12 cellular contexts compared by ENCODE assay signal in genomic region chr7:80858141-80858903, GRCh38.
DNase-seq lines count a peak whose midpoint lies in the region; ATAC-seq and TF ChIP-seq lines count a peak whose summit lies in the region.
"Had no signal": no experiment of that assay in that cellular context is flagged by ENCODE, and none has a peak within 500 bp of the region (broad histone marks: within the 10 kb centered on the region; RNA-seq: fewer than 3 reads in every experiment).

No MANE protein-coding gene starts in this region.

- H3K4me3 Mint-ChIP-seq in HFFc6, result peak overlapping the region; percentile 51
- H3K4me3 Mint-ChIP-seq in naive thymus-derived CD4-positive, alpha-beta T cell, result no peak overlapping the region

- no peak overlapping the region for H3K4ac ChIP-seq in mesenchymal stem cell (ENCODE audit: low read depth in 1 of 2, low read length in 2 of 2)

- POLR2A ChIA-PET in naive thymus-derived CD4-positive, alpha-beta T cell (lab: Charles Lee), result no interaction called here

- H3K27me3 Mint-ChIP-seq in HFFc6 (ENCODE audit: insufficient read depth), result no peaks in the 10 kb centered on the region
- no peaks in the 10 kb centered on the region for H3K27me3 Mint-ChIP-seq in naive thymus-derived CD4-positive, alpha-beta T cell

- no peak overlapping the region for H2BK15ac ChIP-seq in mesenchymal stem cell (ENCODE audit: low read depth, poor library complexity, severe bottlenecking)

- no peak overlapping the region for H3K23ac ChIP-seq in mesenchymal stem cell (ENCODE audit: low read length in 2 of 2)

- no peak overlapping the region for H3K14ac ChIP-seq in mesenchymal stem cell (ENCODE audit: low read length in 2 of 2)

- ATAC-seq in HG03521 (IDR thresholded peaks at IDR 0.05; ENCODE audit: unreplicated experiment), result no peak
- ATAC-seq in naive thymus-derived CD4-positive, alpha-beta T cell, result no peak

- peak overlapping the region; percentile 9 for H3K9ac ChIP-seq in mesenchymal stem cell (ENCODE audit: low read length)

- CTCF ChIA-PET in naive thymus-derived CD4-positive, alpha-beta T cell (lab: Charles Lee), result no interaction called here

- no peak overlapping the region for H2BK5ac ChIP-seq in mesenchymal stem cell (ENCODE audit: low read depth, low read length, poor library complexity, severe bottlenecking)

- no peaks in the 10 kb centered on the region for H3K27me3 ChIP-seq in mesenchymal stem cell (ENCODE audit: control insufficient read depth in 1 of 2, insufficient read depth in 1 of 2, low read length in 2 of 2)
- no peaks in the 10 kb centered on the region for H3K27me3 ChIP-seq in naive thymus-derived CD4-positive, alpha-beta T cell (ENCODE audit: control insufficient read depth in 2 of 2, insufficient read depth in 2 of 2, low read length in 2 of 2)
- H3K27me3 ChIP-seq: cardiac muscle cell, neutrophil, SJSA1 had no signal

- no peak overlapping the region for H3K4me2 ChIP-seq in mesenchymal stem cell (ENCODE audit: low read length, poor library complexity, severe bottlenecking)

- no peaks in the 10 kb centered on the region for H3K79me1 ChIP-seq in mesenchymal stem cell (replicated peaks; ENCODE audit: low read length, poor library complexity, severe bottlenecking)

- peaks cover 2% of the 10 kb centered on the region for H3K4me1 ChIP-seq in mesenchymal stem cell (ENCODE audit: control insufficient read depth, insufficient read depth, low read depth, low read length)
- H3K4me1 ChIP-seq in naive thymus-derived CD4-positive, alpha-beta T cell (ENCODE audit: control insufficient read depth in 2 of 2, insufficient read depth in 2 of 2, low read length in 2 of 2), result no peaks in the 10 kb centered on the region

- peaks cover 32% of the 10 kb centered on the region for H3K36me3 Mint-ChIP-seq in HFFc6 (ENCODE audit: low read depth)
- H3K36me3 Mint-ChIP-seq in naive thymus-derived CD4-positive, alpha-beta T cell, result no peaks in the 10 kb centered on the region

- peak overlapping the region; percentile 44 for H3K27ac Mint-ChIP-seq in HFFc6
- no peak overlapping the region for H3K27ac Mint-ChIP-seq in naive thymus-derived CD4-positive, alpha-beta T cell

- H2AK5ac ChIP-seq in mesenchymal stem cell (ENCODE audit: low read length, severe bottlenecking), result no peak overlapping the region

- no peaks in the 10 kb centered on the region for H3K9me3 ChIP-seq in mesenchymal stem cell (ENCODE audit: control insufficient read depth, low read length)
- H3K9me3 ChIP-seq in naive thymus-derived CD4-positive, alpha-beta T cell (ENCODE audit: control insufficient read depth in 2 of 3, low read length in 3 of 3), result no peaks in the 10 kb centered on the region
- H3K9me3 ChIP-seq: Caco-2, neutrophil, SJSA1 had no signal

- no peak overlapping the region for H2AFZ ChIP-seq in mesenchymal stem cell (ENCODE audit: low read depth, low read length)

- intact Hi-C loops in naive thymus-derived CD4-positive, alpha-beta T cell (cut with micrococcal nuclease), result no loop called here

- H2BK120ac ChIP-seq in mesenchymal stem cell (ENCODE audit: low read depth, low read length), result no peak overlapping the region

- peaks cover 0 to 44% of the 10 kb centered on the region in 2 experiments for H3K36me3 ChIP-seq in mesenchymal stem cell (ENCODE audit: control insufficient read depth in 1 of 2, insufficient read depth in 2 of 2, low read depth in 1 of 2, low read length in 2 of 2)
- H3K36me3 ChIP-seq in naive thymus-derived CD4-positive, alpha-beta T cell (ENCODE audit: control insufficient read depth in 2 of 3, insufficient read depth in 3 of 3, low read length in 3 of 3), result no peaks in the 10 kb centered on the region
- H3K36me3 ChIP-seq: cardiac muscle cell, neutrophil, SJSA1 had no signal

- H3K4me3 ChIP-seq in mesenchymal stem cell (ENCODE audit: insufficient read depth in 1 of 2, low read depth in 1 of 2, low read length in 2 of 2), result no peak overlapping the region
- no peak overlapping the region for H3K4me3 ChIP-seq in naive thymus-derived CD4-positive, alpha-beta T cell (ENCODE audit: low read length)
- H3K4me3 ChIP-seq: cardiac muscle cell, SJSA1 had no signal

- H3K27ac ChIP-seq in mesenchymal stem cell (ENCODE audit: low read length, poor library complexity, severe bottlenecking), result no peak overlapping the region
- H3K27ac ChIP-seq in naive thymus-derived CD4-positive, alpha-beta T cell (ENCODE audit: low read depth, low read length), result no peak overlapping the region
- H3K27ac ChIP-seq: neutrophil, SJSA1 had no signal

- 58% methylated on average over 2 of the region's 3 CpGs for WGBS in mesenchymal stem cell

- no peak overlapping the region for H4K8ac ChIP-seq in mesenchymal stem cell (ENCODE audit: low read length)

- no peak for TF ChIP-seq CTCF in HFFc6 (IDR thresholded peaks at IDR 0.05)

- H3K4me1 Mint-ChIP-seq in HFFc6 (ENCODE audit: low read depth), result peaks cover 56% of the 10 kb centered on the region
- H3K4me1 Mint-ChIP-seq in naive thymus-derived CD4-positive, alpha-beta T cell, result no peaks in the 10 kb centered on the region

- H3K9me3 Mint-ChIP-seq in HFFc6, result no peaks in the 10 kb centered on the region; the same call in 1 of the 2 replicates
- H3K9me3 Mint-ChIP-seq in naive thymus-derived CD4-positive, alpha-beta T cell, result peaks cover 0 to 22% (median 0%) of the 10 kb centered on the region in 11 donors

- DNase-seq in EH (ENCODE audit: low read depth) (peak; percentile 61), HFFc6 (peak; percentile 33), amniotic epithelial cell (ENCODE audit: low read depth) (peak; percentile 69), mesenchymal stem cell (peak; percentile 73), putamen (ENCODE audit: low spot score) (no peak), SW480 (ENCODE audit: low spot score) (no peak)
- DNase-seq in naive thymus-derived CD4-positive, alpha-beta T cell, result no peak
- DNase-seq: Caco-2 had no signal

- no peak overlapping the region for H4K91ac ChIP-seq in mesenchymal stem cell (ENCODE audit: low read length)

- H3K18ac ChIP-seq in mesenchymal stem cell (ENCODE audit: low read depth in 1 of 2, low read length in 2 of 2), result no peak overlapping the region

- no peak overlapping the region for H2BK12ac ChIP-seq in mesenchymal stem cell (ENCODE audit: low read length in 2 of 2)

Comparison
In these comparisons a context has a peak if more than half of its experiments do, and no peak if none do; other contexts are left out.
1. DNase-seq: peak in EH (single experiment), HFFc6 (single experiment), amniotic epithelial cell (single experiment) and mesenchymal stem cell (single experiment); none in putamen (single experiment), SW480 (single experiment) and naive thymus-derived CD4-positive, alpha-beta T cell (0 of 9).